In genomic region chr6:135043854-135044253, GRCh38 we compare ENCODE assay signal across 17 cellular contexts.
"Had no signal": no experiment of that assay in that cellular context is flagged by ENCODE, and none has a peak within 500 bp of the region (broad histone marks: within the 10 kb centered on the region; RNA-seq: fewer than 3 reads in every experiment).

No MANE protein-coding gene starts in this region.

- H3K9me3 Mint-ChIP-seq: activated naive CD4-positive, alpha-beta T cell treated with anti-CD3 and anti-CD28 coated beads, Interleukin-2, amount 10 ng/mL, durations not matched to agents 7 days and 5 days; nephron; T-cell had no signal

- ATAC-seq: activated CD8-positive, alpha-beta memory T cell treated with anti-CD3 and anti-CD28 coated beads, Interleukin-2, amount 10 ng/mL, durations not matched to agents 7 days and 5 days; esophagus mucosa; mucosa of descending colon; T-cell had no signal

- H3K4me3 Mint-ChIP-seq: activated CD8-positive, alpha-beta memory T cell treated with anti-CD3 and anti-CD28 coated beads, Interleukin-2, amount 10 ng/mL, durations not matched to agents 7 days and 5 days; activated naive CD4-positive, alpha-beta T cell treated with anti-CD3 and anti-CD28 coated beads, Interleukin-2, amount 10 ng/mL, durations not matched to agents 7 days and 5 days; nephron; T-cell had no signal

- H3K27ac Mint-ChIP-seq: activated CD8-positive, alpha-beta memory T cell treated with anti-CD3 and anti-CD28 coated beads, Interleukin-2, amount 10 ng/mL, durations not matched to agents 7 days and 5 days; activated naive CD4-positive, alpha-beta T cell treated with anti-CD3 and anti-CD28 coated beads, Interleukin-2, amount 10 ng/mL, durations not matched to agents 7 days and 5 days had no signal

- H3K27ac ChIP-seq: adrenal gland, colonic mucosa, transverse colon had no signal

- H3K27me3 Mint-ChIP-seq: activated CD8-positive, alpha-beta memory T cell treated with anti-CD3 and anti-CD28 coated beads, Interleukin-2, amount 10 ng/mL, durations not matched to agents 7 days and 5 days; activated naive CD4-positive, alpha-beta T cell treated with anti-CD3 and anti-CD28 coated beads, Interleukin-2, amount 10 ng/mL, durations not matched to agents 7 days and 5 days; T-cell had no signal

- DNase-seq: activated CD4-positive, alpha-beta T cell treated with anti-CD3 and anti-CD28 coated beads for 1 hour; activated CD4-positive, alpha-beta T cell treated with anti-CD3 and anti-CD28 coated beads, Interleukin-2, amount 50 U/mL, for 4 hours; activated CD8-positive, alpha-beta memory T cell treated with anti-CD3 and anti-CD28 coated beads, Interleukin-2, amount 10 ng/mL, durations not matched to agents 7 days and 5 days; activated naive CD4-positive, alpha-beta T cell treated with anti-CD3 and anti-CD28 coated beads, Interleukin-2, amount 10 ng/mL, durations not matched to agents 7 days and 5 days; activated T-cell treated with anti-CD3 and anti-CD28 coated beads, Interleukin-2, amount 50 U/mL, for 1 hour; adrenal gland; central memory CD4-positive, alpha-beta T cell; colonic mucosa; islet precursor cell; mucosa of descending colon; nucleus accumbens; stimulated activated naive CD4-positive, alpha-beta T cell; substantia nigra; T-cell; transverse colon had no signal

- H3K4me3 ChIP-seq: adrenal gland, colonic mucosa, mucosa of descending colon, transverse colon had no signal

- H3K27me3 ChIP-seq: adrenal gland, colonic mucosa, transverse colon had no signal

- H3K36me3 ChIP-seq: colonic mucosa had no signal

- H3K9me3 ChIP-seq: adrenal gland, colonic mucosa, mucosa of descending colon, transverse colon had no signal

- H3K4me1 ChIP-seq: adrenal gland, colonic mucosa, transverse colon had no signal

- H3K4me1 Mint-ChIP-seq: nephron had no signal
